In the genomic region with DNA sequence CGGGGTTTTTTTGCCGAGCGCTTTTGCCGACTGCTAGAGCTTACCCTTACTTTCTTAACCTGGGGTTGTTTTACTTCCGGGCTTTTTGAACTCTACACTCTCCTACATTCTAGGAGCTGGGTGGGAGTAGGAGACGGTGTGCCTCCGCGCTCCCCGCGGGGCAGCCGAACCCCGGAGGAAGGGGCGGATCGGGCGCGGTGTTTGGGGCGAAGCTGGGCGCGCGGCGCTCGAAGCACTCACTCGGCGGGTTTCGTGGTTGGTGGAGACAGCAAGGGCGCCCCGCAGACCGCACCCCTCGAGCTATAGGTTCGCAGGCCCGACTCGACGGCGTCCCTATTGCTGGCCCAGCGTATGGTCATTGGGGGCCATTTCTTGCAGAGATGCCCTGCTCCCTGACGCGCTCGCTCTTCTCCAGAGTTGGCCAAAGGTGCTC, we compare ENCODE assay signal across 8 cellular contexts. TPM values are rescaled to one million over a fixed set of nuclear protein-coding genes. Genes with fewer than 3 reads are reported as not detected.
DNase-seq lines count a peak whose midpoint lies in the region; ATAC-seq, FAIRE-seq and TF ChIP-seq lines count a peak whose summit lies in the region.

No MANE protein-coding gene starts in this region.

- peak; percentile 28; the same call in 1 of the 2 replicates for TF ChIP-seq RAD21 in HepG2 (CRISPR knock-in tag; IDR thresholded peaks at IDR 0.05)

- peaks cover 21% of the 10 kb centered on the region for H3K4me1 Mint-ChIP-seq in activated B cell treated with CpG ODN at 0.5 μM for 24 hours

- peak overlapping the region; percentile 100 for H3K27ac ChIP-seq in HepG2 (ENCODE audit: extremely low read length, insufficient read depth, low read length)

- TF ChIP-seq EP300 in HepG2 (IDR thresholded peaks at IDR 0.05; ENCODE audit: low read depth in 2 of 2, low read length in 2 of 2) (0 out of 4 replicates have a peak, but pooled peaks of 1 of the 2 experiments have one; percentile 2), HepG2 (CRISPR knock-in tag; IDR thresholded peaks at IDR 0.05; ENCODE audit: borderline replicate concordance) (no peak)

- H3K36me3 Mint-ChIP-seq in activated B cell treated with CpG ODN at 0.5 μM for 24 hours (ENCODE audit: low read depth) = peaks cover 38% of the 10 kb centered on the region

- TF ChIP-seq CTCF in activated B cell treated with CpG ODN at 0.5 μM for 24 hours (IDR thresholded peaks at IDR 0.05) (no peak), choroid plexus epithelial cell (conservative IDR thresholded peaks at IDR 0.05; ENCODE audit: low read depth, low read length) (peak; percentile 26), HepG2 (CRISPR knock-in tag; IDR thresholded peaks at IDR 0.05) (peak; percentile 32; the same call in 1 of the 2 replicates)

- TSS peak; percentile 52 for BruUV-seq in HepG2 (replicated peaks; lab: Mats Ljungman, UMichigan)

- peaks cover 4% of the 10 kb centered on the region for H3K9me3 Mint-ChIP-seq in activated B cell treated with CpG ODN at 0.5 μM for 24 hours

- 1% methylated on average over 22 of the region's 38 CpGs for WGBS in HepG2 (ENCODE audit: low lambda C conversion rate)

- peak overlapping the region; percentile 98 for H2AFZ ChIP-seq in HepG2 (ENCODE audit: low read length)

- peak overlapping the region; percentile 84 for H3K4me2 ChIP-seq in HepG2 (ENCODE audit: low read depth, low read length)

- H3K9me3 ChIP-seq in HepG2 (ENCODE audit: low read length) = no peaks in the 10 kb centered on the region

- ATAC-seq in HG02870 (IDR thresholded peaks at IDR 0.05; ENCODE audit: unreplicated experiment) = peak; percentile 62
- ATAC-seq in activated B cell treated with CpG ODN at 0.5 μM for 24 hours (ENCODE audit: low read depth) = peak; percentile 72
- ATAC-seq in HepG2 = peak; percentile 94

- intact Hi-C loops in activated B cell treated with CpG ODN at 0.5 μM for 24 hours (cut with micrococcal nuclease) = loop anchor here (1.0 to 10.0 kb wide), 7 partner anchors 40 to 474 kb away; partner anchors contain the start of genes ALDH18A1, CCNJ, TCTN3 and TM9SF3
- intact Hi-C loops in HepG2 (cut with micrococcal nuclease; ENCODE audit: unreplicated experiment) = loop anchor here (1.0 kb wide), 2 partner anchors 40 to 87 kb away; partner anchors contain the start of gene CCNJ

- CTCF ChIA-PET in activated B cell treated with CpG ODN at 0.5 μM for 24 hours (lab: Charles Lee) = interaction anchor here (0.7 to 2.0 kb wide), 5 partner anchors 12 to 172 kb away, joined by 3 to 16 read pairs (median 3); no protein-coding TSS in a partner anchor
- CTCF ChIA-PET in HepG2 (lab: Yijun Ruan, JAX; ENCODE audit: low intra/inter-chr PET ratio, low total read pairs) = no interaction called here

- no peak for FAIRE-seq in HepG2 (lab: Jason Lieb, UNC)

- H3K4me3 ChIP-seq in choroid plexus epithelial cell (ENCODE audit: low read depth, low read length) = peak overlapping the region; percentile 66
- H3K4me3 ChIP-seq in HepG2 (replicated peaks in 1 of 3; ENCODE audit: insufficient read depth in 1 of 3, low read depth in 2 of 3, low read length in 3 of 3) = peak overlapping the region; percentile 61 to 90 (median 86)

- peaks cover 18% of the 10 kb centered on the region for H3K27me3 Mint-ChIP-seq in activated B cell treated with CpG ODN at 0.5 μM for 24 hours

- peaks cover 7 to 24% of the 10 kb centered on the region in 2 experiments for H3K36me3 ChIP-seq in HepG2 (replicated peaks in 1 of 2; ENCODE audit: control insufficient read depth in 1 of 2, insufficient read depth in 2 of 2, low read length in 2 of 2)

- POLR2A ChIA-PET in activated B cell treated with CpG ODN at 0.5 μM for 24 hours (lab: Charles Lee) = interaction anchor here (0.6 to 2.4 kb wide), 30 partner anchors 9 to 1607 kb away, joined by 3 to 356 read pairs (median 4); partner anchors contain the start of genes BLNK, CC2D2B, CCNJ and FRAT2
- POLR2A ChIA-PET in HepG2 (lab: Yijun Ruan, JAX) = interaction anchor here (0.5 to 2.4 kb wide), 30 partner anchors 8 to 437 kb away, joined by 3 to 325 read pairs (median 5); partner anchors contain the start of genes CC2D2B, CCNJ and TCTN3

- no peaks in the 10 kb centered on the region for H3K27me3 ChIP-seq in HepG2 (ENCODE audit: control insufficient read depth in 1 of 2, insufficient read depth in 2 of 2, low read length in 2 of 2)

- peak overlapping the region; percentile 100 for H3K27ac Mint-ChIP-seq in activated B cell treated with CpG ODN at 0.5 μM for 24 hours

- H3K9ac ChIP-seq in HepG2 (ENCODE audit: insufficient read depth, low read depth, low read length) = peak overlapping the region; percentile 99

- peak; percentile 59 for DNase-seq in NCI-H2196 (lab: John Stamatoyannopoulos, UW; ENCODE audit: unreplicated experiment)
- DNase-seq in NCI-H2196 treated with DMSO at 0.1 percent for 48 hours (lab: John Stamatoyannopoulos, UW; ENCODE audit: unreplicated experiment) = no peak
- peak; percentile 21 to 72 for DNase-seq in NCI-H1930 (lab: John Stamatoyannopoulos, UW)
- DNase-seq in activated B cell treated with CpG ODN at 0.5 μM for 24 hours = peak; percentile 71
- DNase-seq in choroid plexus epithelial cell (ENCODE audit: low read depth) = peak; percentile 89
- peak; percentile 79 for DNase-seq in HepG2 (ENCODE audit: low spot score)
- peak; percentile 45 to 73 (median 60) for DNase-seq in stimulated activated CD4-positive, alpha-beta T cell treated with anti-CD3 and anti-CD28 coated beads, TNF-alpha, amount 100 ng/mL, for 24 hours (ENCODE audit: low read depth in 3 of 3)

- peak in 1 of 2 experiments; percentile 86 for TF ChIP-seq POLR2A in HepG2 (IDR thresholded peaks at IDR 0.05; ENCODE audit: insufficient read depth in 1 of 2, low read depth in 2 of 2, low read length in 2 of 2)

- H3K4me1 ChIP-seq in HepG2 (ENCODE audit: insufficient read depth, low read length) = peaks cover 34% of the 10 kb centered on the region

- peaks cover 42% of the 10 kb centered on the region for H3K79me2 ChIP-seq in HepG2 (ENCODE audit: insufficient read depth, low read length)

- H3K4me3 Mint-ChIP-seq in activated B cell treated with CpG ODN at 0.5 μM for 24 hours = peak overlapping the region; percentile 97

- in situ Hi-C loops in HepG2 (cut with HindIII; ENCODE audit: extremely low pct_ligation_motif_present, low pct_unique_long_range_greater_than_20kb) = loop anchor here (5.0 kb wide), 1 partner anchor 83 kb away; no protein-coding TSS in a partner anchor

- no peaks in the 10 kb centered on the region; the same call in 1 of the 2 replicates for H4K20me1 ChIP-seq in HepG2 (ENCODE audit: insufficient read depth, low read length)

TF ChIP-seq in HepG2, 621 proteins besides CTCF, POLR2A, EP300 and RAD21 (continues in another document):
- TF ChIP-seq MTF2 (CRISPR knock-in tag; IDR thresholded peaks at IDR 0.05; ENCODE audit: borderline replicate concordance) (peak; percentile 63; the same call in 1 of the 2 replicates), HNF4G (IDR thresholded peaks at IDR 0.05; ENCODE audit: borderline replicate concordance, low read depth, low read length) (peak; percentile 46; the same call in 1 of the 2 replicates), HNF4G (CRISPR knock-in tag; IDR thresholded peaks at IDR 0.05; ENCODE audit: borderline replicate concordance, low read depth) (peak; percentile 13; the same call in 1 of the 2 replicates), ZNF703 (CRISPR knock-in tag; IDR thresholded peaks at IDR 0.05; ENCODE audit: borderline replicate concordance) (peak; percentile 89), ZNF331 (CRISPR knock-in tag; IDR thresholded peaks at IDR 0.05) (peak; percentile 47; the same call in 1 of the 2 replicates), PATZ1 (CRISPR knock-in tag; IDR thresholded peaks at IDR 0.05) (peak; percentile 52; the same call in 1 of the 2 replicates), AGO1 (IDR thresholded peaks at IDR 0.05; ENCODE audit: low read depth, low read length, poor library complexity, severe bottlenecking) (no peak)

RNA-seq across cellular contexts. Expression of gene ZNF518A, which starts 0.2 kb away (rescaled TPM):
- total RNA-seq in activated B cell treated with CpG ODN at 0.5 μM for 24 hours = 23.8 and 28.7 TPM in 2 replicates
- 37.1 and 61.6 TPM in 2 replicates for total RNA-seq in HepG2 (2016; rRNA removed; fragmentation: Illumina TruSeq; extraction: Trizol)
- total RNA-seq in HepG2 (2016; cell fraction: cytosol; rRNA removed; fragmentation: Illumina TruSeq; extraction: Trizol; ENCODE audit: low read depth) = 3.7 and 6.0 TPM in 2 replicates
- 37.6 and 58.4 TPM in 2 replicates for total RNA-seq in HepG2 (2016; cell fraction: insoluble cytoplasmic fraction; rRNA removed; fragmentation: Illumina TruSeq; extraction: Trizol)
- 13.1 and 14.3 TPM in 2 replicates for total RNA-seq in HepG2 (2016; cell fraction: membrane; rRNA removed; fragmentation: Illumina TruSeq; extraction: Trizol)
- total RNA-seq in HepG2 (2016; cell fraction: nucleus; rRNA removed; fragmentation: Illumina TruSeq; extraction: Trizol) = 82.1 and 84.5 TPM in 2 replicates
- 16.6 and 21.7 TPM in 2 replicates for polyA plus RNA-seq in HepG2 (2011; rRNA removed)
- polyA plus RNA-seq in HepG2 (2011; cell fraction: cytosol; rRNA removed) = 5.1 and 6.9 TPM in 2 replicates
- 23.4 and 32.9 TPM in 2 replicates for polyA plus RNA-seq in HepG2 (2011; cell fraction: nucleus; rRNA removed)
- polyA plus RNA-seq in HepG2 (2012) = 15.3 and 20.5 TPM in 2 replicates
- 0.68 and 0.89 TPM in 2 replicates for polyA plus RNA-seq in HepG2 (2016; cell fraction: cytosol; fragmentation: Illumina TruSeq; extraction: Trizol; ENCODE audit: low read depth)
- polyA plus RNA-seq in HepG2 (2016; cell fraction: insoluble cytoplasmic fraction; fragmentation: Illumina TruSeq; extraction: Trizol; ENCODE audit: low read depth) = 19.2 and 24.5 TPM in 2 replicates
- 1.9 and 2.0 TPM in 2 replicates for polyA plus RNA-seq in HepG2 (2016; cell fraction: membrane; fragmentation: Illumina TruSeq; extraction: Trizol; ENCODE audit: low read depth)
- polyA plus RNA-seq in HepG2 (2016; cell fraction: nucleus; fragmentation: Illumina TruSeq; extraction: Trizol; ENCODE audit: insufficient read depth, low read depth) = 97.5 and 102 TPM in 2 replicates
- polyA minus RNA-seq in HepG2 (2011; rRNA and poly(A)+ RNA removed; ENCODE audit: low replicate concordance) = 2.5 and 29.2 TPM in 2 replicates
- 24.5 and 30.6 TPM in 2 replicates for polyA minus RNA-seq in HepG2 (2011; cell fraction: cytosol; rRNA and poly(A)+ RNA removed)
- polyA minus RNA-seq in HepG2 (2011; cell fraction: nucleus; rRNA and poly(A)+ RNA removed) = 154 and 169 TPM in 2 replicates
